In the genomic region with DNA sequence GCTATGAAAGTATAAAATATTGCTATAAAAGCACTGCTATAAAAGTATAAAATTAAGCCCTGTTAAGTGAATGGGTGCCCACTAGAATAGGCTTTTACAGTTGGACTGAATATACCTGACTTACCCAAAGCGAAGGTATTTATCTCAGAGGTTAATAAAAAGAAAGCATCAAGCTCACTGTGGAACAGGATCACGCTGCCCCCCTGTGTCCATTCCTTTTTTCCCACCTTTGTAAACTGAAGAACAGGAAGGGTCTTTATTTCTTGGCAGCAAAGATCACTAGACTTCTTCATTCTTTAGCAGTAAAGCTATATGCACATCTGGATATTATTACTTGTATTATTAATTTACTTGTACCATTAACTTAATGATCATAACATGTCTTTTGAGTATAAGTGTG, we compare ENCODE assay signal across 8 cellular contexts. TPM values are rescaled to one million over a fixed set of nuclear protein-coding genes. Genes with fewer than 3 reads are reported as not detected.
DNase-seq lines count a peak whose midpoint lies in the region; ATAC-seq lines count a peak whose summit lies in the region.

No MANE protein-coding gene starts in this region.

- H3K4me1 Mint-ChIP-seq in activated T-helper 1 cell treated with anti-CD3 and anti-CD28 coated beads, Interleukin-12 subunit alpha, Interleukin-12 subunit beta, Interleukin-2, Interleukin-4 antibody, amounts not matched to agents 30 ng/mL and 10 ng/mL and 1 ng/mL, durations not matched to agents 14 hours and 24 hours and 36 hours (ENCODE audit: low read depth), result no peaks in the 10 kb centered on the region
- H3K4me1 Mint-ChIP-seq in activated naive CD4-positive, alpha-beta T cell treated with anti-CD3 and anti-CD28 coated beads for 36 hours (ENCODE audit: low read depth), result peaks cover 2% of the 10 kb centered on the region

- H3K36me3 Mint-ChIP-seq in activated T-helper 1 cell treated with anti-CD3 and anti-CD28 coated beads, Interleukin-12 subunit alpha, Interleukin-12 subunit beta, Interleukin-2, Interleukin-4 antibody, amounts not matched to agents 30 ng/mL and 10 ng/mL and 1 ng/mL, durations not matched to agents 14 hours and 24 hours and 36 hours (ENCODE audit: low read depth), result no peaks in the 10 kb centered on the region
- H3K36me3 Mint-ChIP-seq in activated naive CD4-positive, alpha-beta T cell treated with anti-CD3 and anti-CD28 coated beads for 36 hours (ENCODE audit: low read depth), result no peaks in the 10 kb centered on the region

- intact Hi-C loops in activated T-helper 1 cell treated with anti-CD3 and anti-CD28 coated beads, Interleukin-12 subunit alpha, Interleukin-12 subunit beta, Interleukin-2, Interleukin-4 antibody, amounts not matched to agents 30 ng/mL and 10 ng/mL and 1 ng/mL, durations not matched to agents 14 hours and 24 hours and 36 hours (cut with micrococcal nuclease), result loop anchor here (2.0 to 5.0 kb wide), 3 partner anchors 35 to 323 kb away; no protein-coding TSS in a partner anchor
- intact Hi-C loops in activated naive CD4-positive, alpha-beta T cell treated with anti-CD3 and anti-CD28 coated beads for 36 hours (cut with micrococcal nuclease), result loop anchor here (1.0 to 2.0 kb wide), 4 partner anchors 36 to 325 kb away; partner anchors contain the start of gene SLC1A1

- DNase-seq in activated T-helper 1 cell treated with Interleukin-2 at 50 U/mL for 16 hours (ENCODE audit: low read depth) (peak; percentile 10), NCI-H2171 (lab: John Stamatoyannopoulos, UW) (peak; percentile 34), kidney tubule cell (ENCODE audit: low spot score) (peak; percentile 49), C1 segment of cervical spinal cord (lab: John Stamatoyannopoulos, UW) (no peak)
- no peak for DNase-seq in activated T-helper 1 cell treated with anti-CD3 and anti-CD28 coated beads, Interleukin-12 subunit alpha, Interleukin-12 subunit beta, Interleukin-2, Interleukin-4 antibody, amounts not matched to agents 30 ng/mL and 10 ng/mL and 1 ng/mL, durations not matched to agents 14 hours and 24 hours and 36 hours (ENCODE audit: low spot score)
- peak; percentile 76 for DNase-seq in activated naive CD4-positive, alpha-beta T cell treated with anti-CD3 and anti-CD28 coated beads for 36 hours

- no peaks in the 10 kb centered on the region for H3K9me3 Mint-ChIP-seq in activated T-helper 1 cell treated with anti-CD3 and anti-CD28 coated beads, Interleukin-12 subunit alpha, Interleukin-12 subunit beta, Interleukin-2, Interleukin-4 antibody, amounts not matched to agents 30 ng/mL and 10 ng/mL and 1 ng/mL, durations not matched to agents 14 hours and 24 hours and 36 hours
- H3K9me3 Mint-ChIP-seq in activated naive CD4-positive, alpha-beta T cell treated with anti-CD3 and anti-CD28 coated beads for 36 hours, result no peaks in the 10 kb centered on the region

- no peak overlapping the region for H3K27ac Mint-ChIP-seq in activated T-helper 1 cell treated with anti-CD3 and anti-CD28 coated beads, Interleukin-12 subunit alpha, Interleukin-12 subunit beta, Interleukin-2, Interleukin-4 antibody, amounts not matched to agents 30 ng/mL and 10 ng/mL and 1 ng/mL, durations not matched to agents 14 hours and 24 hours and 36 hours
- no peak overlapping the region for H3K27ac Mint-ChIP-seq in activated naive CD4-positive, alpha-beta T cell treated with anti-CD3 and anti-CD28 coated beads for 36 hours

- peaks cover 9% of the 10 kb centered on the region for H3K27me3 Mint-ChIP-seq in activated T-helper 1 cell treated with anti-CD3 and anti-CD28 coated beads, Interleukin-12 subunit alpha, Interleukin-12 subunit beta, Interleukin-2, Interleukin-4 antibody, amounts not matched to agents 30 ng/mL and 10 ng/mL and 1 ng/mL, durations not matched to agents 14 hours and 24 hours and 36 hours (ENCODE audit: insufficient read depth)
- H3K27me3 Mint-ChIP-seq in activated naive CD4-positive, alpha-beta T cell treated with anti-CD3 and anti-CD28 coated beads for 36 hours (ENCODE audit: low read depth), result no peaks in the 10 kb centered on the region

- H3K4me3 Mint-ChIP-seq in activated T-helper 1 cell treated with anti-CD3 and anti-CD28 coated beads, Interleukin-12 subunit alpha, Interleukin-12 subunit beta, Interleukin-2, Interleukin-4 antibody, amounts not matched to agents 30 ng/mL and 10 ng/mL and 1 ng/mL, durations not matched to agents 14 hours and 24 hours and 36 hours, result no peak overlapping the region
- H3K4me3 Mint-ChIP-seq in activated naive CD4-positive, alpha-beta T cell treated with anti-CD3 and anti-CD28 coated beads for 36 hours, result no peak overlapping the region

- CTCF ChIA-PET in activated naive CD4-positive, alpha-beta T cell treated with anti-CD3 and anti-CD28 coated beads for 36 hours (lab: Charles Lee), result interaction anchor here (0.6 to 2.0 kb wide), 12 partner anchors 14 to 325 kb away, joined by 3 to 14 read pairs (median 4); no protein-coding TSS in a partner anchor

- ATAC-seq in GM19324 (IDR thresholded peaks at IDR 0.05; ENCODE audit: low FRiP score, unreplicated experiment), result no peak
- ATAC-seq in GM21529 (IDR thresholded peaks at IDR 0.05; ENCODE audit: unreplicated experiment), result no peak

RNA-seq across cellular contexts. Expression of gene PLPP6, which starts 22.1 kb away (rescaled TPM):
- 5.3 and 5.7 TPM in 2 replicates for total RNA-seq in activated T-helper 1 cell treated with anti-CD3 and anti-CD28 coated beads, Interleukin-12 subunit alpha, Interleukin-12 subunit beta, Interleukin-2, Interleukin-4 antibody, amounts not matched to agents 30 ng/mL and 10 ng/mL and 1 ng/mL, durations not matched to agents 14 hours and 24 hours and 36 hours
- 1 to 10 TPM; 4.6 to 5.3 TPM for total RNA-seq in activated naive CD4-positive, alpha-beta T cell treated with anti-CD3 and anti-CD28 coated beads for 36 hours

RNA-seq across cellular contexts. Expression of gene SPATA6L, which starts 26.3 kb away (rescaled TPM):
- total RNA-seq in activated T-helper 1 cell treated with anti-CD3 and anti-CD28 coated beads, Interleukin-12 subunit alpha, Interleukin-12 subunit beta, Interleukin-2, Interleukin-4 antibody, amounts not matched to agents 30 ng/mL and 10 ng/mL and 1 ng/mL, durations not matched to agents 14 hours and 24 hours and 36 hours, result not detected in 2 replicates
- total RNA-seq in activated naive CD4-positive, alpha-beta T cell treated with anti-CD3 and anti-CD28 coated beads for 36 hours, result 1 to 10 TPM in 1 of 2 experiments, under 1 TPM in 1; 0.91 to 1.4 TPM

RNA-seq across cellular contexts. Expression of gene CDC37L1, which starts 39.3 kb away (rescaled TPM):
- 11.1 and 11.3 TPM in 2 replicates for total RNA-seq in activated T-helper 1 cell treated with anti-CD3 and anti-CD28 coated beads, Interleukin-12 subunit alpha, Interleukin-12 subunit beta, Interleukin-2, Interleukin-4 antibody, amounts not matched to agents 30 ng/mL and 10 ng/mL and 1 ng/mL, durations not matched to agents 14 hours and 24 hours and 36 hours
- 10 to 100 TPM; 13.7 to 14.5 TPM for total RNA-seq in activated naive CD4-positive, alpha-beta T cell treated with anti-CD3 and anti-CD28 coated beads for 36 hours

Comparison
In these comparisons a context has a peak if more than half of its experiments do, and no peak if none do; other contexts are left out.
1. DNase-seq: peak in activated T-helper 1 cell treated with Interleukin-2 at 50 U/mL for 16 hours (single experiment), NCI-H2171 (single experiment), activated naive CD4-positive, alpha-beta T cell treated with anti-CD3 and anti-CD28 coated beads for 36 hours (single experiment) and kidney tubule cell (single experiment); none in activated T-helper 1 cell treated with anti-CD3 and anti-CD28 coated beads, Interleukin-12 subunit alpha, Interleukin-12 subunit beta, Interleukin-2, Interleukin-4 antibody, amounts not matched to agents 30 ng/mL and 10 ng/mL and 1 ng/mL, durations not matched to agents 14 hours and 24 hours and 36 hours (single experiment) and C1 segment of cervical spinal cord (0 of 14).